23 cellular contexts compared by ENCODE assay signal in the genomic region with DNA sequence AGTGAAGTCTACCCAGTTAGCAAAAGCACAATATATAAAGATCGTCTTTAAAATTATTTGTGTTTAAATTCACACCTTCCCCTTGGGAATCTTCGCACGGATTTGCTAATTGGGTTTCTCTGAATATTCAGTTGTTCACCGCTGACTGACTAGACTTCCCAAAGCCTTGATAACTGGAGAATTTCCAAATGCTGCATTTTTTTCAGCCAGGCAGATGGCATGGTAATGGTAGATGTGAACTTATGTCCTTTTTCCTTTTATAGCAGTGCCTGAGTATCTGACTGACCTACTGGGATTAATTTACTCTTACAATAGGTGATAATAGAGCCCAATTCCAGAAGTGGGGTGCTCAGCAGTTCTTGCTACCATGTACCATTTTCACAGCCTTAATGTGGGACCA.
"Had no signal": no experiment of that assay in that cellular context is flagged by ENCODE, and none has a peak within 500 bp of the region (broad histone marks: within the 10 kb centered on the region; RNA-seq: fewer than 3 reads in every experiment).

No MANE protein-coding gene starts in this region.

- DNase-seq: activated CD4-positive, alpha-beta memory T cell treated with anti-CD3 and anti-CD28 coated beads, Interleukin-2, amount 10 ng/mL, durations not matched to agents 7 days and 5 days; activated CD4-positive, alpha-beta T cell treated with anti-CD3 and anti-CD28 coated beads for 1 hour; activated CD4-positive, alpha-beta T cell treated with anti-CD3 and anti-CD28 coated beads for 4 hours; activated CD4-positive, alpha-beta T cell treated with anti-CD3 and anti-CD28 coated beads, Interleukin-2, amount 10 ng/mL, durations not matched to agents 7 days and 5 days; activated CD4-positive, alpha-beta T cell treated with anti-CD3 and anti-CD28 coated beads, Interleukin-2, amount 50 U/mL, for 4 hours; activated CD8-positive, alpha-beta memory T cell treated with anti-CD3 and anti-CD28 coated beads, Interleukin-2, amount 50 U/mL, for 48 hours; activated effector memory CD4-positive, alpha-beta T cell treated with anti-CD3 and anti-CD28 coated beads, Interleukin-2, amount 50 U/mL, for 16 hours; activated naive CD4-positive, alpha-beta T cell treated with anti-CD3 and anti-CD28 coated beads for 36 hours; activated naive CD8-positive, alpha-beta T cell treated with anti-CD3 and anti-CD28 coated beads for 36 hours; activated naive CD8-positive, alpha-beta T cell treated with anti-CD3 and anti-CD28 coated beads, Interleukin-2, amount 50 U/mL, for 24 hours; activated T-cell treated with anti-CD3 and anti-CD28 coated beads, Interleukin-2, amount 50 U/mL, for 4 hours; adrenal gland; amygdala; aorta; body of pancreas; effector memory CD4-positive, alpha-beta T cell; erythroblast; foreskin keratinocyte; gastrocnemius medialis; glutamatergic neuron; heart left ventricle; hypothalamus; T-helper 2 cell had no signal
